Comparison of ENCODE assay signal across 30 cellular contexts in the genomic region with DNA sequence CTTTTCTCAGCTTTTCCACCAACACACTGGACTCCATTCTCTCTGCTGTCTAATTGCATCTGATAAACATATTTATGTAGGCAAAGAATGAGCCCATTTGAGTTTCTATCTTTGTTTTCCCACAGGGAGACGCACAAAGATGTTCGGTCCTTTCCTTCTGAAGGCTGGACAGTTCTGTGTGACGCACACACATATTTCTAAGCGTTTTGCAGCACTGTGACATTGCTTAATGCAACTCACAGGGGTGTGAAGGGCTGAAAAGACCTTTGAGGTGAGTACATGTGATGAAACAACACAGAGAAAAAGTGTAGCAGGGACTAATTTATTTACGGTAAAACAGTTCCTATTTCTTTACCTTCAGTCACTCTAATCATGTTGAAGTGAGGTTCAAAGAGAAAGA.
"Had no signal": no experiment of that assay in that cellular context is flagged by ENCODE, and none has a peak within 500 bp of the region (broad histone marks: within the 10 kb centered on the region; RNA-seq: fewer than 3 reads in every experiment).

No MANE protein-coding gene starts in this region.

- H3K36me3 ChIP-seq: ascending aorta, cardiac muscle cell, WERI-Rb-1 had no signal

- H3K9me3 ChIP-seq: ascending aorta had no signal

- ATAC-seq: activated CD8-positive, alpha-beta memory T cell treated with anti-CD3 and anti-CD28 coated beads, Interleukin-2, amount 10 ng/mL, durations not matched to agents 7 days and 5 days; activated naive CD8-positive, alpha-beta T cell treated with anti-CD3 and anti-CD28 coated beads, Interleukin-2, amount 50 U/mL, for 24 hours; Right ventricle myocardium inferior had no signal

- H3K4me2 ChIP-seq: KMS-11, PC-9 had no signal

- H3K27ac ChIP-seq: ascending aorta, cardiac muscle cell, KMS-11, PC-9, RWPE1, WERI-Rb-1 had no signal

- H3K4me1 ChIP-seq: ascending aorta had no signal

- H3K27me3 ChIP-seq: ascending aorta had no signal

- H3K9ac ChIP-seq: KMS-11 had no signal

- DNase-seq: activated CD4-positive, alpha-beta memory T cell treated with anti-CD3 and anti-CD28 coated beads, Interleukin-2, amount 10 ng/mL, durations not matched to agents 7 days and 5 days; activated CD4-positive, alpha-beta T cell treated with anti-CD3 and anti-CD28 coated beads for 1 hour; activated CD4-positive, alpha-beta T cell treated with anti-CD3 and anti-CD28 coated beads for 48 hours; activated CD4-positive, CD25-positive, alpha-beta regulatory T cell; activated CD8-positive, alpha-beta memory T cell treated with anti-CD3 and anti-CD28 coated beads for 24 hours; activated CD8-positive, alpha-beta memory T cell treated with anti-CD3 and anti-CD28 coated beads, Interleukin-2, amount 10 ng/mL, durations not matched to agents 7 days and 5 days; activated CD8-positive, alpha-beta memory T cell treated with anti-CD3 and anti-CD28 coated beads, Interleukin-2, amount 50 U/mL, for 48 hours; activated effector memory CD4-positive, alpha-beta T cell treated with Interleukin-2 at 50 U/mL for 16 hours; activated naive CD4-positive, alpha-beta T cell treated with anti-CD3 and anti-CD28 coated beads, Interleukin-2, amount 10 ng/mL, durations not matched to agents 7 days and 5 days; activated naive CD8-positive, alpha-beta T cell treated with anti-CD3 and anti-CD28 coated beads, Interleukin-2, amount 50 U/mL, for 24 hours; activated T-cell treated with anti-CD3 and anti-CD28 coated beads, Interleukin-2, amount 50 U/mL, for 48 hours; amniotic stem cell; NCI-H1092 treated with DMSO at 0.1 percent for 48 hours; NCI-H1417; NCI-H146; NCI-H187; NCI-H2029 treated with DMSO at 0.1 percent for 48 hours; NCI-H2107; NCI-H2171; NCI-H2227 treated with DMSO at 0.1 percent for 48 hours; NCI-H446; PC-9; SIG-M5; T1000; WERI-Rb-1 had no signal

- H3K4me3 ChIP-seq: ascending aorta, cardiac muscle cell, PC-9 had no signal

- H2AFZ ChIP-seq: PC-9 had no signal
